Comparison of ENCODE assay signal across 12 cellular contexts in the genomic region with DNA sequence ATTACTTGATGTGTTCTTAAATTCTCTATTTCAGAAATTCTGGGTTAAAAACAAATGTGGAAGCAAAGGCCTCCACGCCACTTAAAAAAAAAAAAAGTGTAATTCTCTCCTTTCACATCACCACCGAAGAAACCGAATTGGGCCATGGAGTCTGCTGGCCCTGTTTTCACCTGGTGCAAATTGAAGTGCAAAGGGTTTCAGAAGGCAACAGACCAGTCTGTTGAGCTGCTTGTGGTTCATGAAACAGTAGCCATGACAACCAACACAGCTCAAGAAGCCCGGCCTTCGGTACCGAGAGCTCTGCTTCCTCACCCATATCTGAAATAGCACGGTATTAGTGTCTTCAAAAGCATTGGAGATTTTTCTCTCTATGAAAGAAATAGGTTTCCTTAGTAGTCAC.
DNase-seq lines count a peak whose midpoint lies in the region; ATAC-seq and TF ChIP-seq lines count a peak whose summit lies in the region.
"Had no signal": no experiment of that assay in that cellular context is flagged by ENCODE, and none has a peak within 500 bp of the region (broad histone marks: within the 10 kb centered on the region; RNA-seq: fewer than 3 reads in every experiment).

No MANE protein-coding gene starts in this region.

- DNase-seq in GM12865 (ENCODE audit: low read depth) (peak; percentile 91), M059J (ENCODE audit: low read depth) (peak; percentile 17), NCI-H187 treated with DMSO at 0.1 percent for 48 hours (lab: John Stamatoyannopoulos, UW) (no peak), mucosa of descending colon (no peak), GF-D8 (lab: John Stamatoyannopoulos, UW) (no peak)
- no peak for DNase-seq in activated CD4-positive, alpha-beta T cell treated with anti-CD3 and anti-CD28 coated beads for 4 hours
- DNase-seq: BE2C, H7, mesenchymal stem cell, NCI-H2081 had no signal

- no peaks in the 10 kb centered on the region for H3K4me1 ChIP-seq in mucosa of descending colon (ENCODE audit: low read depth)
- H3K4me1 ChIP-seq: BE2C had no signal

- peak; percentile 57 for ATAC-seq in GM19351 (IDR thresholded peaks at IDR 0.05; ENCODE audit: unreplicated experiment)
- peak; percentile 52 for ATAC-seq in HG02885 (IDR thresholded peaks at IDR 0.05; ENCODE audit: poor library complexity, unreplicated experiment)
- no peak for ATAC-seq in mucosa of descending colon

- H3K9me3 ChIP-seq in mucosa of descending colon: no peaks in the 10 kb centered on the region
- H3K9me3 ChIP-seq: BE2C had no signal

- intact Hi-C loops in mucosa of descending colon (cut with DNase I, micrococcal nuclease): no loop called here

- no peak for TF ChIP-seq CTCF in GM12865 (IDR thresholded peaks at IDR 0.05; ENCODE audit: insufficient read depth, low read depth, low read length, missing control alignments)
- TF ChIP-seq CTCF in mucosa of descending colon (IDR thresholded peaks at IDR 0.05): no peak

- H3K36me3 ChIP-seq in mucosa of descending colon (ENCODE audit: low read depth): no peaks in the 10 kb centered on the region
- H3K36me3 ChIP-seq: BE2C had no signal

- no peak overlapping the region for H3K4me3 ChIP-seq in GM12865 (ENCODE audit: low read depth, low read length)
- no peak overlapping the region for H3K4me3 ChIP-seq in mucosa of descending colon

Comparison
In these comparisons a context has a peak if more than half of its experiments do, and no peak if none do; other contexts are left out.
1. DNase-seq: peak in GM12865 (single experiment) and M059J (single experiment); none in NCI-H187 treated with DMSO at 0.1 percent for 48 hours (single experiment), mucosa of descending colon (0 of 3), activated CD4-positive, alpha-beta T cell treated with anti-CD3 and anti-CD28 coated beads for 4 hours (0 of 2) and GF-D8 (single experiment).